21 cellular contexts compared by ENCODE assay signal in genomic region chr2:67309281-67309680, GRCh38.
DNase-seq lines count a peak whose midpoint lies in the region; ATAC-seq, FAIRE-seq and TF ChIP-seq lines count a peak whose summit lies in the region.
"Had no signal": no experiment of that assay in that cellular context is flagged by ENCODE, and none has a peak within 500 bp of the region (broad histone marks: within the 10 kb centered on the region; RNA-seq: fewer than 3 reads in every experiment).

No MANE protein-coding gene starts in this region.

- H3K4me3 Mint-ChIP-seq in astrocyte (ENCODE audit: unreplicated experiment), result no peak overlapping the region
- H3K4me3 Mint-ChIP-seq: activated CD4-positive, alpha-beta T cell treated with anti-CD3 and anti-CD28 coated beads, Interleukin-2, amount 10 ng/mL, durations not matched to agents 24 days and 14 days; activated naive CD8-positive, alpha-beta T cell treated with anti-CD3 and anti-CD28 coated beads, Interleukin-2, amount 50 U/mL, for 24 hours; natural killer cell treated with Interleukin-12 subunit alpha and Interleukin-12 subunit beta and Interleukin-15 and Interleukin-18, amount 100 ng/mL, for 72 hours had no signal

- DNase-seq in mammary epithelial cell (peak; percentile 32), breast epithelium (ENCODE audit: low spot score in 2 of 2) (no peak), astrocyte (ENCODE audit: low read depth) (no peak), kidney tubule cell (ENCODE audit: low spot score) (peak; percentile 51), retina (no peak), right atrium auricular region (ENCODE audit: low spot score) (no peak), OCI-M2 (lab: John Stamatoyannopoulos, UW; ENCODE audit: unreplicated experiment) (no peak)
- DNase-seq: activated CD4-positive, alpha-beta T cell treated with anti-CD3 and anti-CD28 coated beads, Interleukin-2, amount 10 ng/mL, durations not matched to agents 24 days and 14 days; activated effector memory CD4-positive, alpha-beta T cell treated with Interleukin-2 at 50 U/mL for 16 hours; activated naive CD8-positive, alpha-beta T cell treated with anti-CD3 and anti-CD28 coated beads, Interleukin-2, amount 50 U/mL, for 24 hours; glutamatergic neuron; KG1; NCI-H1930; stimulated activated CD4-positive, alpha-beta T cell treated with anti-CD3 and anti-CD28 coated beads, Interleukin-4, amount 100 ng/mL, for 1 hour had no signal

- no peaks in the 10 kb centered on the region for H3K36me3 Mint-ChIP-seq in astrocyte (ENCODE audit: low read depth, unreplicated experiment)
- H3K36me3 Mint-ChIP-seq: natural killer cell treated with Interleukin-12 subunit alpha and Interleukin-12 subunit beta and Interleukin-15 and Interleukin-18, amount 100 ng/mL, for 72 hours had no signal

- H3K27me3 ChIP-seq in mammary epithelial cell (ENCODE audit: insufficient read depth, low read length) (no peaks in the 10 kb centered on the region), breast epithelium (no peaks in the 10 kb centered on the region), astrocyte (ENCODE audit: insufficient read depth, low read length) (no peaks in the 10 kb centered on the region), right atrium auricular region (no peaks in the 10 kb centered on the region)
- H3K27me3 ChIP-seq: cardiac muscle cell had no signal

- FAIRE-seq in astrocyte (lab: Jason Lieb, UNC), result peak; percentile 26
- FAIRE-seq: D721Med had no signal

- no peak overlapping the region for H3K4me2 ChIP-seq in mammary epithelial cell (ENCODE audit: insufficient read depth, low read depth, low read length)
- no peak overlapping the region for H3K4me2 ChIP-seq in astrocyte (ENCODE audit: low read length)

- H3K9me3 ChIP-seq in mammary epithelial cell (replicated peaks; ENCODE audit: insufficient read depth, low read length) (no peaks in the 10 kb centered on the region), breast epithelium (no peaks in the 10 kb centered on the region), astrocyte (ENCODE audit: insufficient read depth, low read depth, low read length) (no peaks in the 10 kb centered on the region), right atrium auricular region (no peaks in the 10 kb centered on the region)

- TF ChIP-seq CTCF in mammary epithelial cell (conservative IDR thresholded peaks at IDR 0.05 in 1 of 2, IDR thresholded peaks at IDR 0.05 in 1 of 2; ENCODE audit: extremely low read depth in 1 of 2, insufficient read depth in 1 of 2, low read depth in 1 of 2, low read length in 2 of 2) (no peak), breast epithelium (IDR thresholded peaks at IDR 0.05) (no peak), astrocyte (IDR thresholded peaks at IDR 0.05; ENCODE audit: insufficient read depth, low read depth, low read length) (no peak), right atrium auricular region (IDR thresholded peaks at IDR 0.05) (no peak)

- peaks cover 3% of the 10 kb centered on the region for H3K27me3 Mint-ChIP-seq in astrocyte (ENCODE audit: low read depth, unreplicated experiment)

- in situ Hi-C loops in mammary epithelial cell (cut with MboI; ENCODE audit: low sequenced_read_pairs in 2 of 2), result loop anchor here (25.0 kb wide), 2 partner anchors 722 to 872 kb away; partner anchors contain the start of gene MEIS1 (in 2 of the 2)

- CTCF ChIA-PET in mammary epithelial cell (lab: Charles Lee; ENCODE audit: low non-redundant PET), result no interaction called here

- H2AFZ ChIP-seq in mammary epithelial cell (ENCODE audit: low read depth, low read length) (no peak overlapping the region), astrocyte (ENCODE audit: low read depth, low read length) (no peak overlapping the region)

- no peak overlapping the region for H3K4me3 ChIP-seq in mammary epithelial cell (replicated peaks in 1 of 3; ENCODE audit: insufficient read depth in 1 of 3, low read depth in 2 of 3, low read length in 3 of 3)
- H3K4me3 ChIP-seq in breast epithelium, result no peak overlapping the region
- H3K4me3 ChIP-seq in astrocyte (ENCODE audit: insufficient read depth, low read depth, low read length), result no peak overlapping the region
- no peak overlapping the region for H3K4me3 ChIP-seq in right atrium auricular region
- H3K4me3 ChIP-seq: cardiac muscle cell, skin epidermis had no signal

- H4K20me1 ChIP-seq in mammary epithelial cell (ENCODE audit: insufficient read depth, low read length) (no peaks in the 10 kb centered on the region), astrocyte (ENCODE audit: insufficient read depth, low read length) (no peaks in the 10 kb centered on the region)

- H3K27ac ChIP-seq in mammary epithelial cell (ENCODE audit: insufficient read depth, low read depth, low read length), result no peak overlapping the region
- no peak overlapping the region for H3K27ac ChIP-seq in breast epithelium
- H3K27ac ChIP-seq in astrocyte (ENCODE audit: low read depth, low read length), result no peak overlapping the region
- no peak overlapping the region for H3K27ac ChIP-seq in right atrium auricular region
- H3K27ac ChIP-seq: C4-2B, cardiac muscle cell, skin epidermis had no signal

- H3K4me1 ChIP-seq in mammary epithelial cell (ENCODE audit: insufficient read depth, low read length), result peaks cover 13% of the 10 kb centered on the region
- no peaks in the 10 kb centered on the region for H3K4me1 ChIP-seq in breast epithelium
- peaks cover 3% of the 10 kb centered on the region for H3K4me1 ChIP-seq in astrocyte (ENCODE audit: insufficient read depth, low read length)
- no peaks in the 10 kb centered on the region for H3K4me1 ChIP-seq in right atrium auricular region

- peaks cover 7% of the 10 kb centered on the region for H3K4me1 Mint-ChIP-seq in astrocyte (ENCODE audit: low read depth, unreplicated experiment)
- H3K4me1 Mint-ChIP-seq: activated CD4-positive, alpha-beta T cell treated with anti-CD3 and anti-CD28 coated beads, Interleukin-2, amount 10 ng/mL, durations not matched to agents 24 days and 14 days; activated naive CD8-positive, alpha-beta T cell treated with anti-CD3 and anti-CD28 coated beads, Interleukin-2, amount 50 U/mL, for 24 hours had no signal

- 100% methylated on average over 1 of the region's 1 CpG for WGBS in mammary epithelial cell (ENCODE audit: low coverage, missing lambda C conversion rate)

- no peaks in the 10 kb centered on the region for H3K36me3 ChIP-seq in mammary epithelial cell (ENCODE audit: insufficient read depth, low read length)
- no peaks in the 10 kb centered on the region for H3K36me3 ChIP-seq in breast epithelium
- H3K36me3 ChIP-seq in astrocyte (ENCODE audit: insufficient read depth, low read length), result no peaks in the 10 kb centered on the region
- H3K36me3 ChIP-seq in right atrium auricular region, result no peaks in the 10 kb centered on the region
- H3K36me3 ChIP-seq: cardiac muscle cell had no signal

- H3K9ac ChIP-seq in mammary epithelial cell (ENCODE audit: insufficient read depth, low read length) (no peak overlapping the region), astrocyte (ENCODE audit: low read length) (no peak overlapping the region)

- intact Hi-C loops in mammary epithelial cell (cut with micrococcal nuclease) (no loop called here), breast epithelium (cut with DNase I; ENCODE audit: low total_unique reads) (no loop called here)

- dilution Hi-C loops in mammary epithelial cell (cut with HindIII; ENCODE audit: low sequenced_read_pairs), result no loop called here

- ATAC-seq in GM21529 (IDR thresholded peaks at IDR 0.05; ENCODE audit: unreplicated experiment), result no peak
- ATAC-seq: activated naive CD8-positive, alpha-beta T cell treated with anti-CD3 and anti-CD28 coated beads, Interleukin-2, amount 50 U/mL, for 24 hours; natural killer cell treated with Interleukin-12 subunit alpha and Interleukin-12 subunit beta and Interleukin-15 and Interleukin-18, amount 100 ng/mL, for 72 hours; Right ventricle myocardium inferior had no signal

- H3K27ac Mint-ChIP-seq in astrocyte (ENCODE audit: unreplicated experiment), result no peak overlapping the region
- H3K27ac Mint-ChIP-seq: activated CD4-positive, alpha-beta T cell treated with anti-CD3 and anti-CD28 coated beads, Interleukin-2, amount 10 ng/mL, durations not matched to agents 24 days and 14 days; activated naive CD8-positive, alpha-beta T cell treated with anti-CD3 and anti-CD28 coated beads, Interleukin-2, amount 50 U/mL, for 24 hours; natural killer cell treated with Interleukin-12 subunit alpha and Interleukin-12 subunit beta and Interleukin-15 and Interleukin-18, amount 100 ng/mL, for 72 hours had no signal

- H3K9me3 Mint-ChIP-seq in astrocyte (ENCODE audit: unreplicated experiment), result no peaks in the 10 kb centered on the region
- H3K9me3 Mint-ChIP-seq: activated CD4-positive, alpha-beta T cell treated with anti-CD3 and anti-CD28 coated beads, Interleukin-2, amount 10 ng/mL, durations not matched to agents 24 days and 14 days; activated naive CD8-positive, alpha-beta T cell treated with anti-CD3 and anti-CD28 coated beads, Interleukin-2, amount 50 U/mL, for 24 hours; natural killer cell treated with Interleukin-12 subunit alpha and Interleukin-12 subunit beta and Interleukin-15 and Interleukin-18, amount 100 ng/mL, for 72 hours had no signal

- BruUV-seq in mammary epithelial cell (replicated peaks; lab: Mats Ljungman, UMichigan), result TSS peak; percentile 99

- no peak for TF ChIP-seq POLR2A in breast epithelium (IDR thresholded peaks at IDR 0.05)

- H3K79me2 ChIP-seq in mammary epithelial cell (ENCODE audit: insufficient read depth, low read length) (no peaks in the 10 kb centered on the region), astrocyte (ENCODE audit: insufficient read depth, low read length) (no peaks in the 10 kb centered on the region)

Comparison
In these comparisons a context has a peak if more than half of its experiments do, and no peak if none do; other contexts are left out.
1. DNase-seq: peak in mammary epithelial cell (single experiment) and kidney tubule cell (single experiment); none in breast epithelium (0 of 2), astrocyte (single experiment), retina (single experiment), right atrium auricular region (single experiment) and OCI-M2 (single experiment).